In the genomic region with DNA sequence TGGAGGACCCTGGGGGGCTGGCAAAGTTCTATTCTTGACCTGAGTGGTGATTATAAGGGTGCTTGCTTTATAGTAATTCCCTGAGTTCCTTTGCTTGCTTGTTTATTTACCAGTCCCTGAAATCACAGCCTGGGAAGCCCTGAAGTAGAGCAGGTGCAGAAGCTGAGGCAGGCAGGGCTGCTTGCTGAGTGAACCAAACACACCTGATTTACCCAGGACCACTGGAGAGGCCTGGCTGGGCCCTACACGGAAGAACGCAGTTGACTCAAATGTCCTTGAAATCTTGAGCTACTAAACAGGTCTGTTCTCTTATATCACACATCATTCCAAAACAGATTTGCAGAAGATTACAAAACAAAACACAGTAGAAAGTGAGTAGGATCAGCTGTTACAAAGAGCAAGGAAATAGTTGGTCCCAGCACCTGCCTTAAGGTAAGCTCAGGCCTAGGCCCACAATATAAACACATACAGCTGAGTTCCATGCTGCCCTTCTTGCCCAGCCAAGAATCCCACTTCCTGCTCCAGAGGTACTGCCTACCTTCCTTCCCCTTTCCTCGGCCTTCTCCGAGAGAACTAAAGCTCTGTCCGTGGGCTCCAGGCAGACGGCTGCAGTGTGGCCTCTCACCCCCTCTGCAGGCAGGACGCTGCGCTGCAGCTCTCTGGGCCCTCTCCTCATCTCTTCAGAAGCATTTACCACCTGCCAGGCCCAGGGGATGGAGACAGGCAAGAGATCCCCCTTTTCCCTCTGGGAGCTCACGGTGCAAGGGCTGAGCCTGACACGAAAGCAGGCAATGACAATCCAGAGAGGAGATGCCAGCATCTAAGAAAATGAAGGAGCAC, we compare ENCODE assay signal across 8 cellular contexts. TPM values are rescaled to one million over a fixed set of nuclear protein-coding genes. Genes with fewer than 3 reads are reported as not detected.
DNase-seq lines count a peak whose midpoint lies in the region; ATAC-seq, FAIRE-seq and TF ChIP-seq lines count a peak whose summit lies in the region.

No MANE protein-coding gene starts in this region.

- H3K27me3 Mint-ChIP-seq in activated naive CD8-positive, alpha-beta T cell treated with anti-CD3 and anti-CD28 coated beads for 36 hours: no peaks in the 10 kb centered on the region

- no peak for TF ChIP-seq POLR2A in heart left ventricle (IDR thresholded peaks at IDR 0.05)

- H3K4me1 ChIP-seq in HAP-1 (no peaks in the 10 kb centered on the region), heart left ventricle (peaks cover 0 to 34% (median 12%) of the 10 kb centered on the region in 12 donors), psoas muscle (no peaks in the 10 kb centered on the region)

- 22 to 26% (median 24%) methylated on average over 10 of the region's 10 CpGs for WGBS in heart left ventricle, 4 donors
- WGBS in psoas muscle, 3 donors: 19 to 35% (median 23%) methylated on average over 10 of the region's 10 CpGs

- H3K36me3 ChIP-seq in HAP-1 (replicated peaks): peaks cover 59% of the 10 kb centered on the region
- peaks cover 0 to 80% (median 52%) of the 10 kb centered on the region in 9 donors for H3K36me3 ChIP-seq in heart left ventricle
- H3K36me3 ChIP-seq in psoas muscle (ENCODE audit: insufficient read depth in 1 of 2, low read depth in 1 of 2): peaks cover 0 to 51% of the 10 kb centered on the region in 2 donors

- ATAC-seq in heart left ventricle (peak; percentile 84 to 92 (median 91)), psoas muscle (peak; percentile 89 to 97 (median 92)), GM18520 (IDR thresholded peaks at IDR 0.05; ENCODE audit: unreplicated experiment) (no peak)

- H3K4me1 Mint-ChIP-seq in activated naive CD8-positive, alpha-beta T cell treated with anti-CD3 and anti-CD28 coated beads for 36 hours: peaks cover 8% of the 10 kb centered on the region

- DNase-seq in HAP-1 (ENCODE audit: low spot score in 2 of 2): peak; percentile 65 to 86
- peak; percentile 76 for DNase-seq in NCI-H1092 (lab: John Stamatoyannopoulos, UW)
- peak; percentile 67 for DNase-seq in SKM-1 treated with dmso at 0.1 percent for 144 hours (lab: John Stamatoyannopoulos, UW; ENCODE audit: unreplicated experiment)
- DNase-seq in activated naive CD8-positive, alpha-beta T cell treated with anti-CD3 and anti-CD28 coated beads for 36 hours: peak; percentile 65
- peak; percentile 67 to 82 (median 70) for DNase-seq in heart left ventricle
- DNase-seq in psoas muscle: peak; percentile 70 to 77

- H3K27ac Mint-ChIP-seq in activated naive CD8-positive, alpha-beta T cell treated with anti-CD3 and anti-CD28 coated beads for 36 hours: peak overlapping the region; percentile 38

- no peak overlapping the region for H3K27ac ChIP-seq in heart left ventricle
- H3K27ac ChIP-seq in psoas muscle: no peak overlapping the region

- in situ Hi-C loops in HAP-1 (cut with MboI; ENCODE audit: low sequenced_read_pairs): loop anchor here (5.0 kb wide), 1 partner anchor 120 kb away; no protein-coding TSS in a partner anchor

- H3K9me3 ChIP-seq in HAP-1 (no peaks in the 10 kb centered on the region), heart left ventricle (no peaks in the 10 kb centered on the region), psoas muscle (no peaks in the 10 kb centered on the region)

- H3K9me3 Mint-ChIP-seq in activated naive CD8-positive, alpha-beta T cell treated with anti-CD3 and anti-CD28 coated beads for 36 hours: no peaks in the 10 kb centered on the region

- TF ChIP-seq CTCF in heart left ventricle (IDR thresholded peaks at IDR 0.05) (peak; percentile 89 to 98 (median 92)), psoas muscle (IDR thresholded peaks at IDR 0.05) (peak; percentile 89)

- peak; percentile 21 for FAIRE-seq in G401.6 (lab: Jason Lieb, UNC)

- no peak overlapping the region for H3K4me3 Mint-ChIP-seq in activated naive CD8-positive, alpha-beta T cell treated with anti-CD3 and anti-CD28 coated beads for 36 hours

- peaks cover 9% of the 10 kb centered on the region for H3K36me3 Mint-ChIP-seq in activated naive CD8-positive, alpha-beta T cell treated with anti-CD3 and anti-CD28 coated beads for 36 hours

- H3K27me3 ChIP-seq in HAP-1 (ENCODE audit: low read depth) (no peaks in the 10 kb centered on the region), heart left ventricle (no peaks in the 10 kb centered on the region), psoas muscle (ENCODE audit: insufficient read depth in 3 of 3, low read length in 2 of 3) (no peaks in the 10 kb centered on the region)

- no peak overlapping the region for H3K4me3 ChIP-seq in HAP-1
- no peak overlapping the region for H3K4me3 ChIP-seq in heart left ventricle
- H3K4me3 ChIP-seq in psoas muscle: no peak overlapping the region

- intact Hi-C loops in heart left ventricle (cut with DNase I): loop anchor here (1.0 to 10.0 kb wide), 8 partner anchors 120 to 913 kb away; partner anchors contain the start of gene AKIP1 (in 5 of the 10)
- intact Hi-C loops in psoas muscle (cut with DNase I): loop anchor here (1.0 to 10.0 kb wide), 3 partner anchors 122 to 223 kb away; partner anchors contain the start of gene AKIP1 (in 1 of the 2)

RNA-seq across cellular contexts. Expression of gene SCUBE2, which starts 46.1 kb away (rescaled TPM):
- total RNA-seq in activated naive CD8-positive, alpha-beta T cell treated with anti-CD3 and anti-CD28 coated beads for 36 hours: not detected
- total RNA-seq in heart left ventricle (1 to 10 TPM in 5 of 9 donors, under 1 TPM in 4; 0.21 to 4.3 (median 1.3) TPM), psoas muscle (1 to 10 TPM; 1.2 to 2.2 (median 1.5) TPM)
- polyA plus RNA-seq in heart left ventricle (under 1 TPM; 0.08 to 0.55 TPM), psoas muscle (1 to 10 TPM; 1.4 to 4.3 (median 1.7) TPM)
